In genomic region chr7:42964849-42965805, GRCh38 we compare ENCODE assay signal across 1 cellular context.
TF ChIP-seq lines count a peak whose summit lies in the region.

No MANE protein-coding gene starts in this region.

TF ChIP-seq in GM23338, 12 proteins besides CTCF, POLR2A, EP300 and RAD21:
- no peak for TF ChIP-seq JUNB (IDR thresholded peaks at IDR 0.05; ENCODE audit: unreplicated experiment)
- TF ChIP-seq ETS1 (IDR thresholded peaks at IDR 0.05): no peak
- no peak for TF ChIP-seq ZNF114 (CRISPR knock-in tag; IDR thresholded peaks at IDR 0.05)
- no peak for TF ChIP-seq POLR2AphosphoS5 (IDR thresholded peaks at IDR 0.05; ENCODE audit: low read depth)
- TF ChIP-seq, protein P1, sequence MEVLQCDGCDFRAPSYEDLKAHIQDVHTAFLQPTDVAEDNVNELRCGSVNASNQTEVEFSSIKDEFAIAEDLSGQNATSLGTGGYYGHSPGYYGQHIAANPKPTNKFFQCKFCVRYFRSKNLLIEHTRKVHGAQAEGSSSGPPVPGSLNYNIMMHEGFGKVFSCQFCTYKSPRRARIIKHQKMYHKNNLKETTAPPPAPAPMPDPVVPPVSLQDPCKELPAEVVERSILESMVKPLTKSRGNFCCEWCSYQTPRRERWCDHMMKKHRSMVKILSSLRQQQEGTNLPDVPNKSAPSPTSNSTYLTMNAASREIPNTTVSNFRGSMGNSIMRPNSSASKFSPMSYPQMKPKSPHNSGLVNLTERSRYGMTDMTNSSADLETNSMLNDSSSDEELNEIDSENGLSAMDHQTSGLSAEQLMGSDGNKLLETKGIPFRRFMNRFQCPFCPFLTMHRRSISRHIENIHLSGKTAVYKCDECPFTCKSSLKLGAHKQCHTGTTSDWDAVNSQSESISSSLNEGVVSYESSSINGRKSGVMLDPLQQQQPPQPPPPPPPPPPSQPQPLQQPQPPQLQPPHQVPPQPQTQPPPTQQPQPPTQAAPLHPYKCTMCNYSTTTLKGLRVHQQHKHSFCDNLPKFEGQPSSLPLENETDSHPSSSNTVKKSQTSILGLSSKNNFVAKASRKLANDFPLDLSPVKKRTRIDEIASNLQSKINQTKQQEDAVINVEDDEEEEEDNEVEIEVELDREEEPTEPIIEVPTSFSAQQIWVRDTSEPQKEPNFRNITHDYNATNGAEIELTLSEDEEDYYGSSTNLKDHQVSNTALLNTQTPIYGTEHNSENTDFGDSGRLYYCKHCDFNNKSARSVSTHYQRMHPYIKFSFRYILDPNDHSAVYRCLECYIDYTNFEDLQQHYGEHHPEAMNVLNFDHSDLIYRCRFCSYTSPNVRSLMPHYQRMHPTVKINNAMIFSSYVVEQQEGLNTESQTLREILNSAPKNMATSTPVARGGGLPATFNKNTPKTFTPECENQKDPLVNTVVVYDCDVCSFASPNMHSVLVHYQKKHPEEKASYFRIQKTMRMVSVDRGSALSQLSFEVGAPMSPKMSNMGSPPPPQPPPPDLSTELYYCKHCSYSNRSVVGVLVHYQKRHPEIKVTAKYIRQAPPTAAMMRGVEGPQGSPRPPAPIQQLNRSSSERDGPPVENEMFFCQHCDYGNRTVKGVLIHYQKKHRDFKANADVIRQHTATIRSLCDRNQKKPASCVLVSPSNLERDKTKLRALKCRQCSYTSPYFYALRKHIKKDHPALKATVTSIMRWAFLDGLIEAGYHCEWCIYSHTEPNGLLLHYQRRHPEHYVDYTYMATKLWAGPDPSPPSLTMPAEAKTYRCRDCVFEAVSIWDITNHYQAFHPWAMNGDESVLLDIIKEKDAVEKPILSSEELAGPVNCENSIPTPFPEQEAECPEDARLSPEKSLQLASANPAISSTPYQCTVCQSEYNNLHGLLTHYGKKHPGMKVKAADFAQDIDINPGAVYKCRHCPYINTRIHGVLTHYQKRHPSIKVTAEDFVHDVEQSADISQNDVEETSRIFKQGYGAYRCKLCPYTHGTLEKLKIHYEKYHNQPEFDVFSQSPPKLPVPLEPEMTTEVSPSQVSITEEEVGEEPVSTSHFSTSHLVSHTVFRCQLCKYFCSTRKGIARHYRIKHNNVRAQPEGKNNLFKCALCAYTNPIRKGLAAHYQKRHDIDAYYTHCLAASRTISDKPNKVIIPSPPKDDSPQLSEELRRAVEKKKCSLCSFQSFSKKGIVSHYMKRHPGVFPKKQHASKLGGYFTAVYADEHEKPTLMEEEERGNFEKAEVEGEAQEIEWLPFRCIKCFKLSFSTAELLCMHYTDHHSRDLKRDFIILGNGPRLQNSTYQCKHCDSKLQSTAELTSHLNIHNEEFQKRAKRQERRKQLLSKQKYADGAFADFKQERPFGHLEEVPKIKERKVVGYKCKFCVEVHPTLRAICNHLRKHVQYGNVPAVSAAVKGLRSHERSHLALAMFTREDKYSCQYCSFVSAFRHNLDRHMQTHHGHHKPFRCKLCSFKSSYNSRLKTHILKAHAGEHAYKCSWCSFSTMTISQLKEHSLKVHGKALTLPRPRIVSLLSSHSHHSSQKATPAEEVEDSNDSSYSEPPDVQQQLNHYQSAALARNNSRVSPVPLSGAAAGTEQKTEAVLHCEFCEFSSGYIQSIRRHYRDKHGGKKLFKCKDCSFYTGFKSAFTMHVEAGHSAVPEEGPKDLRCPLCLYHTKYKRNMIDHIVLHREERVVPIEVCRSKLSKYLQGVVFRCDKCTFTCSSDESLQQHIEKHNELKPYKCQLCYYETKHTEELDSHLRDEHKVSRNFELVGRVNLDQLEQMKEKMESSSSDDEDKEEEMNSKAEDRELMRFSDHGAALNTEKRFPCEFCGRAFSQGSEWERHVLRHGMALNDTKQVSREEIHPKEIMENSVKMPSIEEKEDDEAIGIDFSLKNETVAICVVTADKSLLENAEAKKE (CRISPR knock-in tag; IDR thresholded peaks at IDR 0.05): no peak
- TF ChIP-seq, protein P2, sequence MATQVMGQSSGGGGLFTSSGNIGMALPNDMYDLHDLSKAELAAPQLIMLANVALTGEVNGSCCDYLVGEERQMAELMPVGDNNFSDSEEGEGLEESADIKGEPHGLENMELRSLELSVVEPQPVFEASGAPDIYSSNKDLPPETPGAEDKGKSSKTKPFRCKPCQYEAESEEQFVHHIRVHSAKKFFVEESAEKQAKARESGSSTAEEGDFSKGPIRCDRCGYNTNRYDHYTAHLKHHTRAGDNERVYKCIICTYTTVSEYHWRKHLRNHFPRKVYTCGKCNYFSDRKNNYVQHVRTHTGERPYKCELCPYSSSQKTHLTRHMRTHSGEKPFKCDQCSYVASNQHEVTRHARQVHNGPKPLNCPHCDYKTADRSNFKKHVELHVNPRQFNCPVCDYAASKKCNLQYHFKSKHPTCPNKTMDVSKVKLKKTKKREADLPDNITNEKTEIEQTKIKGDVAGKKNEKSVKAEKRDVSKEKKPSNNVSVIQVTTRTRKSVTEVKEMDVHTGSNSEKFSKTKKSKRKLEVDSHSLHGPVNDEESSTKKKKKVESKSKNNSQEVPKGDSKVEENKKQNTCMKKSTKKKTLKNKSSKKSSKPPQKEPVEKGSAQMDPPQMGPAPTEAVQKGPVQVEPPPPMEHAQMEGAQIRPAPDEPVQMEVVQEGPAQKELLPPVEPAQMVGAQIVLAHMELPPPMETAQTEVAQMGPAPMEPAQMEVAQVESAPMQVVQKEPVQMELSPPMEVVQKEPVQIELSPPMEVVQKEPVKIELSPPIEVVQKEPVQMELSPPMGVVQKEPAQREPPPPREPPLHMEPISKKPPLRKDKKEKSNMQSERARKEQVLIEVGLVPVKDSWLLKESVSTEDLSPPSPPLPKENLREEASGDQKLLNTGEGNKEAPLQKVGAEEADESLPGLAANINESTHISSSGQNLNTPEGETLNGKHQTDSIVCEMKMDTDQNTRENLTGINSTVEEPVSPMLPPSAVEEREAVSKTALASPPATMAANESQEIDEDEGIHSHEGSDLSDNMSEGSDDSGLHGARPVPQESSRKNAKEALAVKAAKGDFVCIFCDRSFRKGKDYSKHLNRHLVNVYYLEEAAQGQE (IDR thresholded peaks at IDR 0.05; ENCODE audit: unreplicated experiment): no peak
